13 cellular contexts compared by ENCODE assay signal in the genomic region with DNA sequence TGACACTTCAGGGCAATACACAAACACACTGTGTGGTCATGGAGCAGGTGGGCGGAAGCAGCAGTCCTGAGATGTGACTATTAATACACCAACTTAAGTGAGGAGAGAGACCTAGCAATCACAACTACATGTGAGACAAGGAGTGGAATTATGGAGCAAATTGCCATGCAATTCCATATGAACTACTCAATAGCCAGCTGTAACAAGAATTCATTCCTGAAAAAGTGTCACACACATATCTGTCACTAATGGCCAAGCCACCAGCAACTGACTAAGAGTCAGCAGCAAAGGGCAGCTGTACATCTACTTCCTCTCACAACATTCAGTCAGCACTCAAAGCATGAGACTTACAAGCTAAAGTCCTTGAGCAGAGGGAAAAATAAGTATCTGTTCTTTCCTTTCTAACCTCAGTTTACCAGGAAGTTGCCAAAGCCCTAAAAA. TPM values are rescaled to one million over a fixed set of nuclear protein-coding genes. Genes with fewer than 3 reads are reported as not detected.
DNase-seq lines count a peak whose midpoint lies in the region; ATAC-seq lines count a peak whose summit lies in the region.
"Had no signal": no experiment of that assay in that cellular context is flagged by ENCODE, and none has a peak within 500 bp of the region (broad histone marks: within the 10 kb centered on the region; RNA-seq: fewer than 3 reads in every experiment).

No MANE protein-coding gene starts in this region.

- H3K4me1 Mint-ChIP-seq in activated naive CD4-positive, alpha-beta T cell treated with anti-CD3 and anti-CD28 coated beads, Interleukin-2, amount 10 ng/mL, durations not matched to agents 7 days and 5 days: peaks cover 55% of the 10 kb centered on the region

- CTCF ChIA-PET in activated naive CD4-positive, alpha-beta T cell treated with anti-CD3 and anti-CD28 coated beads, Interleukin-2, amount 10 ng/mL, durations not matched to agents 7 days and 5 days (lab: Charles Lee): interaction anchor here (0.8 to 1.5 kb wide), 4 partner anchors 8 to 154 kb away, joined by 3 to 5 read pairs (median 4); no protein-coding TSS in a partner anchor

- H3K27ac ChIP-seq in temporal lobe (ENCODE audit: low read depth, low read length): peak overlapping the region; percentile 40
- H3K27ac ChIP-seq: neural progenitor cell had no signal

- H3K9me3 Mint-ChIP-seq in activated naive CD4-positive, alpha-beta T cell treated with anti-CD3 and anti-CD28 coated beads, Interleukin-2, amount 10 ng/mL, durations not matched to agents 7 days and 5 days: no peaks in the 10 kb centered on the region
- H3K9me3 Mint-ChIP-seq: neural progenitor cell had no signal

- H3K27me3 Mint-ChIP-seq in activated naive CD4-positive, alpha-beta T cell treated with anti-CD3 and anti-CD28 coated beads, Interleukin-2, amount 10 ng/mL, durations not matched to agents 7 days and 5 days: no peaks in the 10 kb centered on the region

- intact Hi-C loops in left colon (cut with DNase I, micrococcal nuclease): loop anchor here in 1 of 2 donors (10.0 kb wide), 1 partner anchor 46 kb away; no protein-coding TSS in a partner anchor

- peaks cover 42% of the 10 kb centered on the region for H3K36me3 Mint-ChIP-seq in activated naive CD4-positive, alpha-beta T cell treated with anti-CD3 and anti-CD28 coated beads, Interleukin-2, amount 10 ng/mL, durations not matched to agents 7 days and 5 days

- no peak for DNase-seq in activated naive CD4-positive, alpha-beta T cell treated with anti-CD3 and anti-CD28 coated beads, Interleukin-2, amount 10 ng/mL, durations not matched to agents 7 days and 5 days
- DNase-seq in activated naive CD4-positive, alpha-beta T cell (lab: John Stamatoyannopoulos, UW): no peak
- DNase-seq in RPMI8226 (peak; percentile 50), left colon (no peak), cortex of kidney (lab: John Stamatoyannopoulos, UW) (no peak)
- no peak for DNase-seq in stimulated activated CD4-positive, alpha-beta T cell treated with anti-CD3 and anti-CD28 coated beads, Interleukin-4, amount 100 ng/mL, for 1 hour
- DNase-seq: NCI-H526; stimulated activated CD4-positive, alpha-beta T cell treated with anti-CD3 and anti-CD28 coated beads, Interleukin-4, amount 100 ng/mL, for 4 hours had no signal

- no peak overlapping the region for H3K4me3 Mint-ChIP-seq in activated naive CD4-positive, alpha-beta T cell treated with anti-CD3 and anti-CD28 coated beads, Interleukin-2, amount 10 ng/mL, durations not matched to agents 7 days and 5 days
- H3K4me3 Mint-ChIP-seq: neural progenitor cell had no signal

- H3K27ac Mint-ChIP-seq in activated naive CD4-positive, alpha-beta T cell treated with anti-CD3 and anti-CD28 coated beads, Interleukin-2, amount 10 ng/mL, durations not matched to agents 7 days and 5 days: peak overlapping the region; percentile 12
- H3K27ac Mint-ChIP-seq: neural progenitor cell had no signal

- peak; percentile 27 for ATAC-seq in left colon
- ATAC-seq in HG03439 (IDR thresholded peaks at IDR 0.05; ENCODE audit: unreplicated experiment): no peak

RNA-seq across cellular contexts. Expression of gene GPR3, which starts 46.2 kb away (rescaled TPM):
- total RNA-seq in left colon (not detected), temporal lobe (0.25 TPM)

RNA-seq across cellular contexts. Expression of gene WASF2, which starts 51.3 kb away (rescaled TPM):
- total RNA-seq in left colon: 100 to 1,000 TPM in 1 of 2 donors, 10 to 100 TPM in 1; 97.7 to 144 TPM
- 10.1 TPM for total RNA-seq in temporal lobe

RNA-seq across cellular contexts. Expression of gene CD164L2, which starts 55.5 kb away (rescaled TPM):
- total RNA-seq in left colon (1 to 10 TPM in 1 of 2 donors, under 1 TPM in 1; 0.47 to 2.0 TPM), temporal lobe (not detected)
- total RNA-seq: T-helper 2 cell treated with Interferon-gamma antibody and Interleukin-4, amounts not matched to agents 100 ng/mL and 5 ng/mL, for 36 hours; urinary bladder had no signal
